Comparison of ENCODE assay signal across 19 cellular contexts in the genomic region with DNA sequence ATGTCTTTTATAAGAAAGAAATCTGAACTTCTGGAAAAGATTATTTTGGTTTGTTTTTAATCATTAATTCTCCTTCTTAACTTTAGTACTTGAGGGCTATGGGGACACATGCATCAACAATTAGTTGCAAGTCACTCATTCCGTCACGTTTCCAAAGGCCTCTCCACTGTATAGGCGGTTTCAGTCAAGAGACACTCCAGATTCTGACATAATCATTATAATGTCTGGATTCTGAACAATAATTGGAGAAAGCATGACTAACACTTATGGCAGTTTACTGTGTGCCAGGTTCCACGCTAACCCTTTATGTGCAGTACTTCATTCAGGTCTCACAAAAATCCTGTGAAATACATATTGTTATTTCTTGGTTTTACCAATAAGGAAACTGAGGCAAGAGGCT.
DNase-seq lines count a peak whose midpoint lies in the region; ATAC-seq, FAIRE-seq and TF ChIP-seq lines count a peak whose summit lies in the region.
"Had no signal": no experiment of that assay in that cellular context is flagged by ENCODE, and none has a peak within 500 bp of the region (broad histone marks: within the 10 kb centered on the region; RNA-seq: fewer than 3 reads in every experiment).

No MANE protein-coding gene starts in this region.

- H3K4me3 Mint-ChIP-seq in astrocyte (ENCODE audit: unreplicated experiment), result no peak overlapping the region
- H3K4me3 Mint-ChIP-seq: CD8-positive, alpha-beta memory T cell; HFFc6 had no signal

- 67 to 71% methylated on average over 4 of the region's 4 CpGs for WGBS in GM23248 (ENCODE audit: low coverage in 1 of 2, low lambda C conversion rate in 2 of 2, missing lambda C conversion rate in 2 of 2), 2 experiments

- H3K36me3 ChIP-seq in GM23248 (ENCODE audit: low read depth) (no peaks in the 10 kb centered on the region), astrocyte (ENCODE audit: insufficient read depth, low read length) (no peaks in the 10 kb centered on the region)
- H3K36me3 ChIP-seq: BLaER1 had no signal

- no peaks in the 10 kb centered on the region for H3K9me2 ChIP-seq in GM23248 (ENCODE audit: insufficient read depth)

- H3K9me3 Mint-ChIP-seq in astrocyte (ENCODE audit: unreplicated experiment), result peaks cover 3% of the 10 kb centered on the region
- H3K9me3 Mint-ChIP-seq: HFFc6 had no signal

- in situ Hi-C loops in GM23248 (cut with MboI), result no loop called here
- in situ Hi-C loops in ACHN (cut with HindIII; ENCODE audit: low pct_ligation_motif_present, low pct_unique_long_range_greater_than_20kb, low sequenced_read_pairs), result no loop called here

- no peak for FAIRE-seq in astrocyte (lab: Jason Lieb, UNC)
- FAIRE-seq: GM12878, GM18507, H1, K562 had no signal

- no peaks in the 10 kb centered on the region for H3K27me3 Mint-ChIP-seq in astrocyte (ENCODE audit: low read depth, unreplicated experiment)

- H2AFZ ChIP-seq in GM23248 (no peak overlapping the region), astrocyte (ENCODE audit: low read depth, low read length) (no peak overlapping the region)

- H3K4me2 ChIP-seq in GM23248 (ENCODE audit: unreplicated experiment), result no peak overlapping the region
- no peak overlapping the region for H3K4me2 ChIP-seq in astrocyte (ENCODE audit: low read length)
- H3K4me2 ChIP-seq: BLaER1 had no signal

- H3K27me3 ChIP-seq in GM23248 (replicated peaks; ENCODE audit: insufficient read depth), result no peaks in the 10 kb centered on the region
- no peaks in the 10 kb centered on the region for H3K27me3 ChIP-seq in astrocyte (ENCODE audit: insufficient read depth, low read length)
- H3K27me3 ChIP-seq: BLaER1 had no signal

- H3K79me2 ChIP-seq in GM23248 (ENCODE audit: insufficient read depth), result no peaks in the 10 kb centered on the region
- no peaks in the 10 kb centered on the region for H3K79me2 ChIP-seq in astrocyte (ENCODE audit: insufficient read depth, low read length)

- no peak overlapping the region for H3K27ac ChIP-seq in GM23248
- H3K27ac ChIP-seq in astrocyte (ENCODE audit: low read depth, low read length), result no peak overlapping the region
- H3K27ac ChIP-seq: BLaER1, HL-60 had no signal

- H3K9me3 ChIP-seq in GM23248 (ENCODE audit: low read depth) (no peaks in the 10 kb centered on the region), astrocyte (ENCODE audit: insufficient read depth, low read depth, low read length) (no peaks in the 10 kb centered on the region)
- H3K9me3 ChIP-seq: BLaER1, Caco-2 had no signal

- H3K4me1 Mint-ChIP-seq in astrocyte (ENCODE audit: low read depth, unreplicated experiment), result peaks cover 20% of the 10 kb centered on the region
- H3K4me1 Mint-ChIP-seq: CD8-positive, alpha-beta memory T cell had no signal

- peaks cover 22% of the 10 kb centered on the region for H3K36me3 Mint-ChIP-seq in astrocyte (ENCODE audit: low read depth, unreplicated experiment)
- H3K36me3 Mint-ChIP-seq: CD8-positive, alpha-beta memory T cell had no signal

- peak; percentile 34 for DNase-seq in AG08395 (ENCODE audit: low spot score)
- DNase-seq in GM23248, result peak; percentile 30
- peak; percentile 65 for DNase-seq in astrocyte (ENCODE audit: low read depth)
- peak; percentile 5 for DNase-seq in glomerular visceral epithelial cell (ENCODE audit: extremely low spot score)
- no peak for DNase-seq in ACHN
- DNase-seq in stimulated activated CD4-positive, alpha-beta T cell treated with anti-CD3 and anti-CD28 coated beads, Interleukin-4, amount 100 ng/mL, for 24 hours, result no peak
- DNase-seq: AML-193; Caco-2; CD8-positive, alpha-beta memory T cell; HCEC 1CT; HFFc6 had no signal

- H3K4me1 ChIP-seq in GM23248 (ENCODE audit: insufficient read depth), result no peaks in the 10 kb centered on the region
- no peaks in the 10 kb centered on the region for H3K4me1 ChIP-seq in astrocyte (ENCODE audit: insufficient read depth, low read length)
- H3K4me1 ChIP-seq: Caco-2 had no signal

- ATAC-seq in HG03108 (IDR thresholded peaks at IDR 0.05; ENCODE audit: unreplicated experiment) (no peak), GM21717 (IDR thresholded peaks at IDR 0.05; ENCODE audit: unreplicated experiment) (no peak)
- ATAC-seq: GM12878, K562 had no signal

- H3K9ac ChIP-seq in GM23248 (no peak overlapping the region), astrocyte (ENCODE audit: low read length) (no peak overlapping the region)
- H3K9ac ChIP-seq: BLaER1 had no signal

- H3K27ac Mint-ChIP-seq in astrocyte (ENCODE audit: unreplicated experiment), result no peak overlapping the region
- H3K27ac Mint-ChIP-seq: CD8-positive, alpha-beta memory T cell; HFFc6 had no signal

- H3K4me3 ChIP-seq in GM23248, result no peak overlapping the region
- H3K4me3 ChIP-seq in astrocyte (ENCODE audit: insufficient read depth, low read depth, low read length), result no peak overlapping the region
- H3K4me3 ChIP-seq: BLaER1, GM12878, K562 had no signal

- H4K20me1 ChIP-seq in GM23248 (ENCODE audit: insufficient read depth) (no peaks in the 10 kb centered on the region), astrocyte (ENCODE audit: insufficient read depth, low read length) (no peaks in the 10 kb centered on the region)
- H4K20me1 ChIP-seq: BLaER1 had no signal

- no peaks in the 10 kb centered on the region for H3F3A ChIP-seq in GM23248 (ENCODE audit: insufficient read depth)

- no peak for TF ChIP-seq CTCF in astrocyte (IDR thresholded peaks at IDR 0.05; ENCODE audit: insufficient read depth, low read depth, low read length)

Comparison
In these comparisons a context has a peak if more than half of its experiments do, and no peak if none do; other contexts are left out.
1. DNase-seq: peak in AG08395 (single experiment), GM23248 (single experiment), astrocyte (single experiment) and glomerular visceral epithelial cell (single experiment); none in ACHN (single experiment) and stimulated activated CD4-positive, alpha-beta T cell treated with anti-CD3 and anti-CD28 coated beads, Interleukin-4, amount 100 ng/mL, for 24 hours (single experiment).